Comparison of ENCODE assay signal across 8 cellular contexts in genomic region chr17:7717756-7718350, GRCh38. TPM values are rescaled to one million over a fixed set of nuclear protein-coding genes. Genes with fewer than 3 reads are reported as not detected.
A peak's percentile ranks its signal among the peaks of the same experiment; 100 is the strongest.
DNase-seq lines count a peak whose midpoint lies in the region; ATAC-seq, FAIRE-seq and TF ChIP-seq lines count a peak whose summit lies in the region.

No MANE protein-coding gene starts in this region.

- H3K9ac ChIP-seq in BLaER1: peak overlapping the region; percentile 43; the same call in 1 of the 2 replicates

- peak overlapping the region; percentile 83 for H3K4me2 ChIP-seq in BLaER1

- peaks cover 52% of the 10 kb centered on the region for H3K4me1 ChIP-seq in BLaER1
- peaks cover 26% of the 10 kb centered on the region for H3K4me1 ChIP-seq in body of pancreas
- peaks cover 19% of the 10 kb centered on the region for H3K4me1 ChIP-seq in lower lobe of right lung
- H3K4me1 ChIP-seq in tibial artery: peaks cover 0 to 24% (median 15%) of the 10 kb centered on the region in 4 donors

- no peak for TF ChIP-seq POLR2A in body of pancreas (IDR thresholded peaks at IDR 0.05)

- FAIRE-seq in urothelium cell line (lab: Jason Lieb, UNC): no peak

- H3K27me3 ChIP-seq in BLaER1 (peaks cover 77% of the 10 kb centered on the region), MG63 (peaks cover 38% of the 10 kb centered on the region), body of pancreas (no peaks in the 10 kb centered on the region), lower lobe of right lung (ENCODE audit: low read depth) (peaks cover 29% of the 10 kb centered on the region), tibial artery (peaks cover 0 to 49% of the 10 kb centered on the region in 2 donors)

- H3K9me3 ChIP-seq in BLaER1 (no peaks in the 10 kb centered on the region), MG63 (no peaks in the 10 kb centered on the region), body of pancreas (no peaks in the 10 kb centered on the region), lower lobe of right lung (no peaks in the 10 kb centered on the region), tibial artery (no peaks in the 10 kb centered on the region)

- intact Hi-C loops in body of pancreas (cut with DNase I): no loop called here
- intact Hi-C loops in lower lobe of right lung (cut with DNase I): no loop called here
- intact Hi-C loops in tibial artery (cut with DNase I; ENCODE audit: low total_unique reads): no loop called here

- H3K4me3 ChIP-seq in BLaER1: peak overlapping the region; percentile 67
- H3K4me3 ChIP-seq in MG63: peak overlapping the region; percentile 63
- peak overlapping the region; percentile 10 to 16 for H3K4me3 ChIP-seq in body of pancreas
- H3K4me3 ChIP-seq in lower lobe of right lung: peak overlapping the region; percentile 67
- H3K4me3 ChIP-seq in tibial artery: peak overlapping the region; percentile 52 to 56

- WGBS in body of pancreas, 2 donors: 2 to 13% methylated on average over 15 to 16 of the region's 16 CpGs

- TF ChIP-seq CTCF in body of pancreas (IDR thresholded peaks at IDR 0.05) (no peak), lower lobe of right lung (IDR thresholded peaks at IDR 0.05) (no peak), tibial artery (IDR thresholded peaks at IDR 0.05) (no peak)

- H4K20me1 ChIP-seq in BLaER1: no peaks in the 10 kb centered on the region; the same call in 1 of the 2 replicates

- H3K36me3 ChIP-seq in BLaER1 (no peaks in the 10 kb centered on the region), MG63 (no peaks in the 10 kb centered on the region), body of pancreas (replicated peaks in 1 of 2; ENCODE audit: insufficient read depth in 1 of 2, low read depth in 2 of 2) (no peaks in the 10 kb centered on the region), lower lobe of right lung (no peaks in the 10 kb centered on the region), tibial artery (no peaks in the 10 kb centered on the region)

- DNase-seq in MG63 (no peak), body of pancreas (peak in 2 of 4 donors; percentile 19 to 29), lower lobe of right lung (no peak), tibial artery (no peak), urothelium cell line (ENCODE audit: low spot score) (no peak)

- H3K27ac ChIP-seq in BLaER1 (no peak overlapping the region), body of pancreas (peak overlapping the region; percentile 25 to 71 (median 67)), lower lobe of right lung (no peak overlapping the region), tibial artery (peak overlapping the region in 1 of 2 donors; percentile 55)

- ATAC-seq in body of pancreas (no peak), lower lobe of right lung (peak; percentile 38 to 42), GM21619 (IDR thresholded peaks at IDR 0.05; ENCODE audit: unreplicated experiment) (no peak), GM21390 (IDR thresholded peaks at IDR 0.05; ENCODE audit: unreplicated experiment) (no peak)

RNA-seq across cellular contexts. Expression of gene DNAH2, which starts 0.3 kb away (rescaled TPM):
- total RNA-seq in MG63 (2014; rRNA removed; shearing (Covaris generic); ENCODE audit: low replicate concordance): not detected in 2 replicates
- total RNA-seq in body of pancreas (under 1 TPM; 0.26 to 0.66 TPM), lower lobe of right lung (6.2 TPM)

RNA-seq across cellular contexts. Expression of gene EFNB3, which starts 12.9 kb away (rescaled TPM):
- 0.53 TPM in 1 of 2 replicates, not detected in the other for total RNA-seq in MG63 (2014; rRNA removed; shearing (Covaris generic); ENCODE audit: low replicate concordance)
- total RNA-seq in body of pancreas: under 1 TPM; 0.33 to 0.78 TPM
- 1.6 TPM for total RNA-seq in lower lobe of right lung

RNA-seq across cellular contexts. Expression of gene WRAP53, which starts 29.6 kb away (rescaled TPM):
- 13.4 and 25.9 TPM in 2 replicates for total RNA-seq in MG63 (2014; rRNA removed; shearing (Covaris generic); ENCODE audit: low replicate concordance)
- total RNA-seq in body of pancreas (1 to 10 TPM; 3.4 to 5.6 TPM), lower lobe of right lung (8.3 TPM)

RNA-seq across cellular contexts. Expression of gene TP53, which starts 30.6 kb away (rescaled TPM):
- total RNA-seq in MG63 (2014; rRNA removed; shearing (Covaris generic); ENCODE audit: low replicate concordance): 2.8 and 12.2 TPM in 2 replicates
- total RNA-seq in body of pancreas (10 to 100 TPM; 12.2 TPM), lower lobe of right lung (34.8 TPM)

Comparison
In these comparisons a context has a peak if more than half of its experiments do, and no peak if none do; other contexts are left out.
1. H3K27ac ChIP-seq: peak in body of pancreas (4 of 4); none in BLaER1 (single experiment) and lower lobe of right lung (single experiment).
2. H3K4me3 ChIP-seq: peak in every context shown above with its lines; median percentile 67 in BLaER1; 67 in lower lobe of right lung; 63 in MG63; 54 in tibial artery; 13 in body of pancreas.
3. ATAC-seq: peak in lower lobe of right lung (2 of 2); none in body of pancreas (single experiment), GM21619 (single experiment) and GM21390 (single experiment).